In genomic region chr18:57848374-57848773, GRCh38 we compare ENCODE assay signal across 8 cellular contexts. TPM values are rescaled to one million over a fixed set of nuclear protein-coding genes. Genes with fewer than 3 reads are reported as not detected.
DNase-seq lines count a peak whose midpoint lies in the region; ATAC-seq and TF ChIP-seq lines count a peak whose summit lies in the region.
"Not testable (repeated sequence)": the region's sequence is repeated elsewhere in the genome, so short reads cannot be mapped to it uniquely, and the experiment has no call there.
"Had no signal": no experiment of that assay in that cellular context is flagged by ENCODE, and none has a peak within 500 bp of the region (broad histone marks: within the 10 kb centered on the region; RNA-seq: fewer than 3 reads in every experiment).

No MANE protein-coding gene starts in this region.

- H3F3A ChIP-seq in SK-N-SH (replicated peaks; ENCODE audit: insufficient read depth) = peaks cover 31% of the 10 kb centered on the region

- CTCF ChIA-PET in SK-N-SH (lab: Yijun Ruan, JAX) = not testable (repeated sequence)

- H3K4me3 ChIP-seq in SK-N-SH (ENCODE audit: low read depth in 2 of 2, low read length in 1 of 2); astrocyte of the spinal cord (ENCODE audit: low read depth, low read length); choroid plexus epithelial cell (ENCODE audit: low read depth, low read length): not testable (repeated sequence)

- TF ChIP-seq EP300 in SK-N-SH (IDR thresholded peaks at IDR 0.05; ENCODE audit: borderline replicate concordance in 1 of 2, low read depth in 1 of 2, low read length in 1 of 2) = peak in 1 of 2 experiments; percentile 66; a peak in 2 of 4 replicates

- H4K20me1 ChIP-seq in SK-N-SH (ENCODE audit: insufficient read depth) = not testable (repeated sequence)

- TF ChIP-seq RAD21 in SK-N-SH (IDR thresholded peaks at IDR 0.05; ENCODE audit: low read length) = not testable (repeated sequence)

- peak overlapping the region; percentile 48 for H3K4me2 ChIP-seq in SK-N-SH

- not testable (repeated sequence) for H3K27me3 ChIP-seq in SK-N-SH (ENCODE audit: insufficient read depth); foreskin keratinocyte

- H3K27ac ChIP-seq in SK-N-SH (ENCODE audit: low read depth in 2 of 2, low read length in 1 of 2) = peak overlapping the region in 1 of 2 experiments; percentile 83; a peak in 2 of 4 replicates
- not testable (repeated sequence) for H3K27ac ChIP-seq in foreskin keratinocyte

- DNase-seq in EL = peak; percentile 55
- DNase-seq in HFFc6 = peak; percentile 53
- peak; percentile 23 for DNase-seq in OCI-M1 (lab: John Stamatoyannopoulos, UW)
- not testable (repeated sequence) for DNase-seq in SK-N-SH
- peak; percentile 13 for DNase-seq in astrocyte of the spinal cord (ENCODE audit: low read depth, low spot score)
- DNase-seq in choroid plexus epithelial cell (ENCODE audit: low read depth) = peak; percentile 18
- DNase-seq in foreskin keratinocyte = peak in 1 of 2 donors; percentile 31

- peak overlapping the region; percentile 33; the same call in 1 of the 2 replicates for H3K9ac ChIP-seq in SK-N-SH

- not testable (repeated sequence) for H3K27me3 Mint-ChIP-seq in HFFc6 (ENCODE audit: insufficient read depth)

- not testable (repeated sequence) for H3K9me3 ChIP-seq in SK-N-SH

- H3K4me1 ChIP-seq in SK-N-SH (ENCODE audit: control insufficient read depth in 1 of 2, insufficient read depth in 2 of 2, low read depth in 1 of 2, low read length in 1 of 2) = peaks cover 0 to 26% of the 10 kb centered on the region in 2 experiments; a peak in 2 of 4 replicates
- not testable (repeated sequence) for H3K4me1 ChIP-seq in foreskin keratinocyte

- H3K36me3 Mint-ChIP-seq in HFFc6 (ENCODE audit: low read depth) = peaks cover 12% of the 10 kb centered on the region

- peaks cover 68% of the 10 kb centered on the region for H3K4me1 Mint-ChIP-seq in HFFc6 (ENCODE audit: low read depth)

- H3K36me3 ChIP-seq in SK-N-SH (replicated peaks in 1 of 2; ENCODE audit: control insufficient read depth in 1 of 2, insufficient read depth in 2 of 2, low read length in 1 of 2) = not testable (repeated sequence)

- TF ChIP-seq CTCF in HFFc6 (IDR thresholded peaks at IDR 0.05); SK-N-SH (IDR thresholded peaks at IDR 0.05); astrocyte of the spinal cord (IDR thresholded peaks at IDR 0.05; ENCODE audit: low read depth, low read length); choroid plexus epithelial cell (conservative IDR thresholded peaks at IDR 0.05; ENCODE audit: low read depth, low read length); foreskin keratinocyte (conservative IDR thresholded peaks at IDR 0.05): not testable (repeated sequence)

- peak overlapping the region; percentile 56; the same call in 1 of the 2 replicates for H2AFZ ChIP-seq in SK-N-SH (ENCODE audit: low read depth)

- H3K9me3 Mint-ChIP-seq in HFFc6 = not testable (repeated sequence)

- H3K4me3 Mint-ChIP-seq in HFFc6 = peak overlapping the region; percentile 55

- ATAC-seq in foreskin keratinocyte = peak; percentile 23

- whole genome bisulfite sequencing in SK-N-SH (ENCODE audit: low lambda C conversion rate) = 28% methylated on average over 1 of the region's 1 CpG

- POLR2A ChIA-PET in SK-N-SH (lab: Yijun Ruan, JAX) = not testable (repeated sequence)

- in situ Hi-C loops in astrocyte of the spinal cord (cut with HindIII; ENCODE audit: low sequenced_read_pairs) = not testable (repeated sequence)

- not testable (repeated sequence) for H3K9me2 ChIP-seq in SK-N-SH

- peak overlapping the region; percentile 81 for H3K27ac Mint-ChIP-seq in HFFc6

- H3K79me2 ChIP-seq in SK-N-SH (ENCODE audit: insufficient read depth) = not testable (repeated sequence)

TF ChIP-seq in SK-N-SH, 30 proteins besides CTCF, POLR2A, EP300 and RAD21:
- TF ChIP-seq JUND (IDR thresholded peaks at IDR 0.05) (peak; percentile 56), PBX3 (IDR thresholded peaks at IDR 0.05) (peak; percentile 45), FOSL2 (IDR thresholded peaks at IDR 0.05; ENCODE audit: borderline replicate concordance, low read depth) (peak; percentile 55; the same call in 1 of the 2 replicates), TEAD4 (IDR thresholded peaks at IDR 0.05; ENCODE audit: borderline replicate concordance, insufficient read depth) (peak; percentile 61; the same call in 1 of the 2 replicates), TCF12 (IDR thresholded peaks at IDR 0.05) (peak; percentile 60)
TF ChIP-seq in SK-N-SH: peak in this region for 5; not testable (repeated sequence) for 25.

RNA-seq across cellular contexts. Expression of gene ATP8B1, which starts 45.3 kb away (rescaled TPM):
- total RNA-seq in HFFc6 (2021; fragmentation: NEBNext Ultra II Directional; extraction: Animal tissue kit (Norgen Biotek cat#: 25700)) = 100 to 1,000 TPM in 3 of 6 experiments, 10 to 100 TPM in 3; 78.8 to 115 (median 94.6) TPM
- polyA plus RNA-seq in SK-N-SH (2012; rRNA removed) = 43.8 and 60.4 TPM in 2 replicates
- polyA plus RNA-seq in SK-N-SH (2012; cell fraction: cytosol; rRNA removed) = 52.8 and 56.2 TPM in 2 replicates
- polyA plus RNA-seq in SK-N-SH (2012; cell fraction: nucleus; rRNA removed) = 38.6 and 73.5 TPM in 2 replicates
- 13.5 and 14.7 TPM in 2 replicates for total RNA-seq in foreskin keratinocyte
- polyA plus RNA-seq in foreskin keratinocyte = 2.4 and 2.9 TPM in 2 replicates
- total RNA-seq: CD8-positive, alpha-beta memory T cell had no signal
- polyA plus RNA-seq: CD8-positive, alpha-beta memory T cell had no signal
